ENCODE assay signal across 8 cellular contexts in genomic region chr3:171459942-171460225, GRCh38. TPM values are rescaled to one million over a fixed set of nuclear protein-coding genes. Genes with fewer than 3 reads are reported as not detected.
DNase-seq lines count a peak whose midpoint lies in the region; ATAC-seq, FAIRE-seq and TF ChIP-seq lines count a peak whose summit lies in the region.

No MANE protein-coding gene starts in this region.

- H3K27ac ChIP-seq in keratinocyte (ENCODE audit: control insufficient read depth, insufficient read depth, low read length) (peak overlapping the region; percentile 31), suprapubic skin (peak overlapping the region; percentile 28)

- H3K9me1 ChIP-seq in keratinocyte (ENCODE audit: control insufficient read depth, extremely low read depth, insufficient read depth, low read length) = no peaks in the 10 kb centered on the region

- H3K79me2 ChIP-seq in keratinocyte (ENCODE audit: control insufficient read depth, insufficient read depth, low read length) = peaks cover 6% of the 10 kb centered on the region

- peak; percentile 1 for ATAC-seq in HG02943 (IDR thresholded peaks at IDR 0.05; ENCODE audit: low read depth, unreplicated experiment)
- no peak for ATAC-seq in activated naive CD8-positive, alpha-beta T cell treated with anti-CD3 and anti-CD28 coated beads, Interleukin-2, amount 50 U/mL, for 24 hours
- no peak for ATAC-seq in GM21717 (IDR thresholded peaks at IDR 0.05; ENCODE audit: unreplicated experiment)
- ATAC-seq in GM18858 (IDR thresholded peaks at IDR 0.05; ENCODE audit: unreplicated experiment) = no peak

- TF ChIP-seq CTCF in BE2C (IDR thresholded peaks at IDR 0.05; ENCODE audit: low read depth, low read length) (no peak), keratinocyte (optimal IDR thresholded peaks at IDR 0.05 in 1 of 3, IDR thresholded peaks at IDR 0.05 in 1 of 3, conservative IDR thresholded peaks at IDR 0.05 in 1 of 3; ENCODE audit: extremely low read depth in 1 of 3, insufficient read depth in 2 of 3, low read length in 3 of 3) (no peak), suprapubic skin (IDR thresholded peaks at IDR 0.05) (no peak)

- H2AFZ ChIP-seq in keratinocyte (ENCODE audit: control insufficient read depth, low read length) = peak overlapping the region; percentile 98

- peak overlapping the region; percentile 94 for H3K4me2 ChIP-seq in keratinocyte (ENCODE audit: control insufficient read depth, extremely low read depth, insufficient read depth, low read depth, low read length)

- no peak for FAIRE-seq in keratinocyte (lab: Jason Lieb, UNC)

- H3K9me3 ChIP-seq in BE2C = no peaks in the 10 kb centered on the region
- H3K9me3 ChIP-seq in keratinocyte (ENCODE audit: control insufficient read depth, low read depth, low read length) = no peaks in the 10 kb centered on the region
- no peaks in the 10 kb centered on the region for H3K9me3 ChIP-seq in suprapubic skin

- TF ChIP-seq POLR2A in suprapubic skin (IDR thresholded peaks at IDR 0.05) = no peak

- peaks cover 6% of the 10 kb centered on the region for H3K4me1 ChIP-seq in BE2C
- H3K4me1 ChIP-seq in keratinocyte (ENCODE audit: control insufficient read depth, extremely low read depth, insufficient read depth, low read length) = peaks cover 14% of the 10 kb centered on the region
- peaks cover 31% of the 10 kb centered on the region for H3K4me1 ChIP-seq in suprapubic skin

- H3K4me3 ChIP-seq in BE2C (ENCODE audit: low read depth, low read length) (peak overlapping the region; percentile 89), keratinocyte (ENCODE audit: control insufficient read depth in 2 of 3, extremely low read depth in 1 of 3, insufficient read depth in 2 of 3, low read depth in 1 of 3, low read length in 3 of 3) (peak overlapping the region; percentile 63 to 90 (median 74)), suprapubic skin (peak overlapping the region; percentile 81)

- no peaks in the 10 kb centered on the region for H3K27me3 ChIP-seq in BE2C
- H3K27me3 ChIP-seq in keratinocyte (ENCODE audit: control insufficient read depth, extremely low read depth, insufficient read depth, low read length) = no peaks in the 10 kb centered on the region
- H3K27me3 ChIP-seq in suprapubic skin = peaks cover 12% of the 10 kb centered on the region

- H3K4me1 Mint-ChIP-seq in activated naive CD8-positive, alpha-beta T cell treated with anti-CD3 and anti-CD28 coated beads, Interleukin-2, amount 50 U/mL, for 24 hours = peaks cover 52% of the 10 kb centered on the region

- no peaks in the 10 kb centered on the region for H4K20me1 ChIP-seq in keratinocyte (ENCODE audit: control insufficient read depth, extremely low read depth, insufficient read depth, low read length)

- H3K36me3 ChIP-seq in BE2C (no peaks in the 10 kb centered on the region), keratinocyte (ENCODE audit: control insufficient read depth in 2 of 2, extremely low read depth in 1 of 2, insufficient read depth in 2 of 2, low read length in 2 of 2) (no peaks in the 10 kb centered on the region), suprapubic skin (no peaks in the 10 kb centered on the region)

- H3K27me3 Mint-ChIP-seq in activated naive CD8-positive, alpha-beta T cell treated with anti-CD3 and anti-CD28 coated beads, Interleukin-2, amount 50 U/mL, for 24 hours = no peaks in the 10 kb centered on the region

- WGBS in suprapubic skin = under 1% methylated on average over 20 of the region's 20 CpGs

- no peak for TF ChIP-seq EP300 in suprapubic skin (IDR thresholded peaks at IDR 0.05)

- H3K36me3 Mint-ChIP-seq in activated naive CD8-positive, alpha-beta T cell treated with anti-CD3 and anti-CD28 coated beads, Interleukin-2, amount 50 U/mL, for 24 hours (ENCODE audit: low read depth) = no peaks in the 10 kb centered on the region

- peak overlapping the region; percentile 76 for H3K27ac Mint-ChIP-seq in activated naive CD8-positive, alpha-beta T cell treated with anti-CD3 and anti-CD28 coated beads, Interleukin-2, amount 50 U/mL, for 24 hours

- DNase-seq in BE2C (no peak), keratinocyte (ENCODE audit: low read depth, low spot score) (no peak), suprapubic skin (ENCODE audit: low spot score in 2 of 2) (no peak), GOT3 (lab: John Stamatoyannopoulos, UW) (no peak)
- no peak for DNase-seq in activated naive CD8-positive, alpha-beta T cell treated with anti-CD3 and anti-CD28 coated beads, Interleukin-2, amount 50 U/mL, for 24 hours

- dilution Hi-C loops in keratinocyte (cut with MboI; ENCODE audit: extremely low pct_ligation_motif_present, low sequenced_read_pairs) = no loop called here

- H3K9me3 Mint-ChIP-seq in activated naive CD8-positive, alpha-beta T cell treated with anti-CD3 and anti-CD28 coated beads, Interleukin-2, amount 50 U/mL, for 24 hours = no peaks in the 10 kb centered on the region

- H3K4me3 Mint-ChIP-seq in activated naive CD8-positive, alpha-beta T cell treated with anti-CD3 and anti-CD28 coated beads, Interleukin-2, amount 50 U/mL, for 24 hours = peak overlapping the region; percentile 95

- H3K9ac ChIP-seq in keratinocyte (ENCODE audit: control insufficient read depth, extremely low read depth, insufficient read depth, low read length) = peak overlapping the region; percentile 70

RNA-seq across cellular contexts. Expression of gene TNIK, which starts 0.3 kb away (rescaled TPM):
- polyA plus RNA-seq in BE2C (2012; ENCODE audit: insufficient read depth, insufficient read length, low read depth) = 25.4 TPM
- 2.0 to 4.4 TPM (median 3.6 TPM) in 3 replicates for polyA plus RNA-seq in keratinocyte
- polyA plus RNA-seq in keratinocyte (2011; ENCODE audit: low read depth) = 1.0 TPM
- polyA plus RNA-seq in keratinocyte (2011; cell fraction: cytosol; rRNA removed) = 2.9 TPM in 2 replicates
- 7.6 and 7.8 TPM in 2 replicates for polyA plus RNA-seq in keratinocyte (2011; cell fraction: nucleus; rRNA removed)
- 0.63 and 7.1 TPM in 2 replicates for polyA plus RNA-seq in keratinocyte (2012; ENCODE audit: low replicate concordance)
- polyA minus RNA-seq in keratinocyte = 3.8 to 12.0 TPM (median 7.2 TPM) in 3 replicates
- 2.3 TPM for polyA minus RNA-seq in keratinocyte (2011; cell fraction: cytosol; rRNA and poly(A)+ RNA removed)
- 6.2 and 16.0 TPM in 2 replicates for polyA minus RNA-seq in keratinocyte (2011; cell fraction: nucleus; rRNA and poly(A)+ RNA removed)
- 1 to 10 TPM; 2.0 to 4.3 (median 3.1) TPM for total RNA-seq in suprapubic skin
